17 cellular contexts compared by ENCODE assay signal in genomic region chr1:19369396-19370090, GRCh38. TPM values are rescaled to one million over a fixed set of nuclear protein-coding genes. Genes with fewer than 3 reads are reported as not detected.
DNase-seq lines count a peak whose midpoint lies in the region; ATAC-seq and TF ChIP-seq lines count a peak whose summit lies in the region.
"Had no signal": no experiment of that assay in that cellular context is flagged by ENCODE, and none has a peak within 500 bp of the region (broad histone marks: within the 10 kb centered on the region; RNA-seq: fewer than 3 reads in every experiment).

No MANE protein-coding gene starts in this region.

- H3K36me3 ChIP-seq in BLaER1 treated with 17β-estradiol and CSF1 and Interleukin-3, amounts not matched to agents 10 nM and 100 nM, result peaks cover 26 to 100% (median 72%) of the 10 kb centered on the region in 11 experiments
- H3K36me3 ChIP-seq in GM23338 (ENCODE audit: insufficient read depth) (no peaks in the 10 kb centered on the region), esophagus muscularis mucosa (peaks cover 0 to 36% (median 26%) of the 10 kb centered on the region in 4 donors)
- peaks cover 26% of the 10 kb centered on the region for H3K36me3 ChIP-seq in CD8-positive, alpha-beta T cell (ENCODE audit: insufficient read depth, low read length)
- H3K36me3 ChIP-seq: prostate gland had no signal

- H3K4me3 ChIP-seq in BLaER1 treated with 17β-estradiol and CSF1 and Interleukin-3, amounts not matched to agents 10 nM and 100 nM, result no peak overlapping the region
- H3K4me3 ChIP-seq in GM23338 (no peak overlapping the region), esophagus muscularis mucosa (no peak overlapping the region), lower leg skin (ENCODE audit: low read depth, poor library complexity, severe bottlenecking) (no peak overlapping the region)
- no peak overlapping the region for H3K4me3 ChIP-seq in CD8-positive, alpha-beta T cell (ENCODE audit: low read depth, low read length)
- H3K4me3 ChIP-seq: prostate gland had no signal

- H3K27me3 ChIP-seq in BLaER1 treated with 17β-estradiol and CSF1 and Interleukin-3, amounts not matched to agents 10 nM and 100 nM, result no peaks in the 10 kb centered on the region
- H3K27me3 ChIP-seq in GM23338 (ENCODE audit: insufficient read depth) (no peaks in the 10 kb centered on the region), esophagus muscularis mucosa (no peaks in the 10 kb centered on the region)
- no peaks in the 10 kb centered on the region for H3K27me3 ChIP-seq in CD8-positive, alpha-beta T cell (ENCODE audit: insufficient read depth, low read length)

- H3K9me3 Mint-ChIP-seq in GM23338, result no peaks in the 10 kb centered on the region
- H3K9me3 Mint-ChIP-seq in nephron progenitor cell, result no peaks in the 10 kb centered on the region
- no peaks in the 10 kb centered on the region for H3K9me3 Mint-ChIP-seq in CD8-positive, alpha-beta T cell
- no peaks in the 10 kb centered on the region for H3K9me3 Mint-ChIP-seq in Calu3 (ENCODE audit: low read depth, unreplicated experiment)

- H3K27ac ChIP-seq in BLaER1 treated with 17β-estradiol and CSF1 and Interleukin-3, amounts not matched to agents 10 nM and 100 nM, result peak overlapping the region in 1 of 11 experiments; percentile 17; a peak in 1 of 22 replicates
- H3K27ac ChIP-seq in GM23338 (ENCODE audit: low read depth), result no peak overlapping the region
- peak overlapping the region in 3 of 4 donors; percentile 17 to 42 (median 34) for H3K27ac ChIP-seq in esophagus muscularis mucosa (replicated peaks in 1 of 4)
- H3K27ac ChIP-seq in CD8-positive, alpha-beta T cell (ENCODE audit: low read depth, low read length), result no peak overlapping the region

- H3K9me2 ChIP-seq in GM23338 (ENCODE audit: insufficient read depth), result no peaks in the 10 kb centered on the region

- POLR2A ChIA-PET in CD8-positive, alpha-beta T cell (lab: Charles Lee), result interaction anchor here (1.5 kb wide), 1 partner anchor 275 kb away, joined by 3 read pairs; the partner anchor contains the start of gene NBL1

- CTCF ChIA-PET in CD8-positive, alpha-beta T cell (lab: Charles Lee), result interaction anchor here (0.6 to 1.2 kb wide), 2 partner anchors 22 to 1916 kb away, joined by 3 read pairs; no protein-coding TSS in a partner anchor
- CTCF ChIA-PET in Calu3 (lab: Charles Lee), result no interaction called here

- H3K4me1 Mint-ChIP-seq in GM23338, result peaks cover 2% of the 10 kb centered on the region; the same call in 2 of the 3 replicates
- H3K4me1 Mint-ChIP-seq in nephron progenitor cell, result peaks cover 25% of the 10 kb centered on the region
- peaks cover 57% of the 10 kb centered on the region for H3K4me1 Mint-ChIP-seq in CD8-positive, alpha-beta T cell (ENCODE audit: low read depth)
- H3K4me1 Mint-ChIP-seq in Calu3 (ENCODE audit: low read depth, unreplicated experiment), result peaks cover 7% of the 10 kb centered on the region

- H3K36me3 Mint-ChIP-seq in GM23338 (ENCODE audit: low read depth) (peaks cover 8% of the 10 kb centered on the region; the same call in 2 of the 3 replicates), nephron progenitor cell (ENCODE audit: low read depth) (peaks cover 7% of the 10 kb centered on the region), Calu3 (ENCODE audit: insufficient read depth, unreplicated experiment) (peaks cover 8% of the 10 kb centered on the region)
- H3K36me3 Mint-ChIP-seq in CD8-positive, alpha-beta T cell, result peaks cover 64% of the 10 kb centered on the region

- no peaks in the 10 kb centered on the region for H3F3A ChIP-seq in GM23338 (replicated peaks; ENCODE audit: low read depth)

- DNase-seq in GM23338 (ENCODE audit: low spot score), result no peak
- DNase-seq in esophagus muscularis mucosa (ENCODE audit: extremely low spot score), result no peak
- no peak for DNase-seq in nephron progenitor cell
- DNase-seq in CD8-positive, alpha-beta T cell, result no peak
- no peak for DNase-seq in lower leg skin (ENCODE audit: low spot score in 2 of 2)
- no peak for DNase-seq in Calu3
- DNase-seq: activated effector memory CD4-positive, alpha-beta T cell treated with Interleukin-2 at 50 U/mL for 16 hours; AML-193; dermis blood vessel endothelial cell; DMS153; hypothalamus; NCI-H146; NCI-H446 treated with DMSO at 0.1 percent for 48 hours; SIG-M5 had no signal

- TF ChIP-seq CTCF in GM23338 (conservative IDR thresholded peaks at IDR 0.05; ENCODE audit: low read depth in 2 of 2) (no peak), esophagus muscularis mucosa (IDR thresholded peaks at IDR 0.05) (no peak), nephron progenitor cell (IDR thresholded peaks at IDR 0.05) (no peak), lower leg skin (IDR thresholded peaks at IDR 0.05) (no peak), Calu3 (IDR thresholded peaks at IDR 0.05; ENCODE audit: unreplicated experiment) (no peak)
- TF ChIP-seq CTCF in CD8-positive, alpha-beta T cell (IDR thresholded peaks at IDR 0.05), result no peak

- intact Hi-C loops in esophagus muscularis mucosa (cut with DNase I), result no loop called here
- intact Hi-C loops in CD8-positive, alpha-beta T cell (cut with DNase I, micrococcal nuclease), result no loop called here
- intact Hi-C loops in lower leg skin (cut with DNase I; ENCODE audit: low total_unique reads), result no loop called here
- intact Hi-C loops in Calu3 (cut with micrococcal nuclease; ENCODE audit: unreplicated experiment), result no loop called here

- peak overlapping the region in 3 of 11 experiments; percentile 0 to 31 (median 30); a peak in 5 of 22 replicates for H3K9ac ChIP-seq in BLaER1 treated with 17β-estradiol and CSF1 and Interleukin-3, amounts not matched to agents 10 nM and 100 nM

- no peak overlapping the region for H3K4me3 Mint-ChIP-seq in GM23338
- H3K4me3 Mint-ChIP-seq in nephron progenitor cell, result no peak overlapping the region
- H3K4me3 Mint-ChIP-seq in CD8-positive, alpha-beta T cell, result no peak overlapping the region
- no peak overlapping the region for H3K4me3 Mint-ChIP-seq in Calu3 (ENCODE audit: low read depth, unreplicated experiment)

- H3K27ac Mint-ChIP-seq in GM23338 (peak overlapping the region; percentile 72; the same call in 1 of the 2 replicates), nephron progenitor cell (peak overlapping the region; percentile 94), Calu3 (ENCODE audit: unreplicated experiment) (no peak overlapping the region)
- H3K27ac Mint-ChIP-seq in CD8-positive, alpha-beta T cell, result no peak overlapping the region

- TF ChIP-seq EP300 in esophagus muscularis mucosa (IDR thresholded peaks at IDR 0.05), result no peak

- WGBS in esophagus muscularis mucosa, result 74% methylated on average over 15 of the region's 16 CpGs
- 37 to 38% methylated on average over 16 of the region's 16 CpGs for WGBS in lower leg skin, 2 donors

- BruUV-seq in Calu3 (replicated peaks; lab: Mats Ljungman, UMichigan), result no TSS peak

- H3K27me3 Mint-ChIP-seq in GM23338 (ENCODE audit: insufficient read depth, low read depth, poor library complexity) (peaks cover 8% of the 10 kb centered on the region), nephron progenitor cell (ENCODE audit: low read depth, poor library complexity) (peaks cover 2% of the 10 kb centered on the region), Calu3 (ENCODE audit: unreplicated experiment) (no peaks in the 10 kb centered on the region)
- no peaks in the 10 kb centered on the region for H3K27me3 Mint-ChIP-seq in CD8-positive, alpha-beta T cell (ENCODE audit: low read depth)

- no peak for TF ChIP-seq POLR2A in esophagus muscularis mucosa (IDR thresholded peaks at IDR 0.05; ENCODE audit: low read depth)
- no peak for TF ChIP-seq POLR2A in lower leg skin (IDR thresholded peaks at IDR 0.05)

- no peaks in the 10 kb centered on the region for H3K9me3 ChIP-seq in BLaER1 treated with 17β-estradiol and CSF1 and Interleukin-3, amounts not matched to agents 10 nM and 100 nM (replicated peaks in 1 of 11)
- no peaks in the 10 kb centered on the region for H3K9me3 ChIP-seq in esophagus muscularis mucosa
- H3K9me3 ChIP-seq in CD8-positive, alpha-beta T cell (ENCODE audit: low read length), result no peaks in the 10 kb centered on the region
- H3K9me3 ChIP-seq: prostate gland had no signal

- peaks cover 13 to 46% (median 32%) of the 10 kb centered on the region in 10 experiments; a peak in 19 of 20 replicates for H3K4me1 ChIP-seq in BLaER1 treated with 17β-estradiol and CSF1 and Interleukin-3, amounts not matched to agents 10 nM and 100 nM
- H3K4me1 ChIP-seq in GM23338 (ENCODE audit: insufficient read depth), result no peaks in the 10 kb centered on the region
- H3K4me1 ChIP-seq in esophagus muscularis mucosa, result peaks cover 48 to 86% (median 78%) of the 10 kb centered on the region in 4 donors
- H3K4me1 ChIP-seq in CD8-positive, alpha-beta T cell (ENCODE audit: insufficient read depth, low read length), result no peaks in the 10 kb centered on the region

- no peak for ATAC-seq in GM23338
- no peak for ATAC-seq in CD8-positive, alpha-beta T cell
- ATAC-seq in HG03439 (IDR thresholded peaks at IDR 0.05; ENCODE audit: unreplicated experiment), result no peak

- H4K20me1 ChIP-seq in BLaER1 treated with 17β-estradiol and CSF1 and Interleukin-3, amounts not matched to agents 10 nM and 100 nM, result peaks cover 18 to 100% (median 98%) of the 10 kb centered on the region in 11 experiments
- H4K20me1 ChIP-seq in GM23338 (replicated peaks; ENCODE audit: insufficient read depth), result peaks cover 38% of the 10 kb centered on the region

- no peak overlapping the region for H2AFZ ChIP-seq in GM23338

- H3K79me2 ChIP-seq in GM23338 (replicated peaks; ENCODE audit: insufficient read depth), result peaks cover 36% of the 10 kb centered on the region

- H3K4me2 ChIP-seq in BLaER1 treated with 17β-estradiol and CSF1 and Interleukin-3, amounts not matched to agents 10 nM and 100 nM, result peak overlapping the region in 9 of 11 experiments; percentile 26 to 71 (median 61); a peak in 16 of 22 replicates
- H3K4me2 ChIP-seq in GM23338, result no peak overlapping the region

TF ChIP-seq in GM23338, 12 proteins besides CTCF, POLR2A, EP300 and RAD21 (continues in another document):
- TF ChIP-seq EZH2 (IDR thresholded peaks at IDR 0.05; ENCODE audit: low read depth, unreplicated experiment) (no peak), ZNF114 (CRISPR knock-in tag; IDR thresholded peaks at IDR 0.05) (no peak), NANOG (IDR thresholded peaks at IDR 0.05; ENCODE audit: borderline replicate concordance) (no peak), CREB1 (CRISPR knock-in tag; IDR thresholded peaks at IDR 0.05; ENCODE audit: low read depth) (no peak), POLR2AphosphoS5 (IDR thresholded peaks at IDR 0.05; ENCODE audit: low read depth) (no peak)

RNA-seq across cellular contexts. Expression of gene SLC66A1, which starts 57.4 kb away (rescaled TPM):
- total RNA-seq in GM23338 (2014; rRNA removed; shearing (Covaris generic)), result 19.7 and 24.4 TPM in 2 replicates
- 6.9 and 8.6 TPM in 2 replicates for polyA plus RNA-seq in GM23338 (2016; fragmentation: Nextera tagmentation; extraction: Ambion mirVana)
- total RNA-seq in esophagus muscularis mucosa (10 to 100 TPM in 3 of 4 donors, 1 to 10 TPM in 1; 10.0 to 16.5 (median 11.3) TPM), lower leg skin (10 to 100 TPM; 17.9 to 22.4 (median 19.5) TPM), Calu3 (2022) (10.0 and 13.1 TPM in 2 replicates)
- 1 to 10 TPM; 1.3 to 2.1 TPM for total RNA-seq in CD8-positive, alpha-beta T cell

RNA-seq across cellular contexts. Expression of gene AKR7A2, which starts 57.6 kb away (rescaled TPM):
- 53.6 and 60.0 TPM in 2 replicates for total RNA-seq in GM23338 (2014; rRNA removed; shearing (Covaris generic))
- polyA plus RNA-seq in GM23338 (2016; fragmentation: Nextera tagmentation; extraction: Ambion mirVana), result 18.2 and 20.8 TPM in 2 replicates
- total RNA-seq in esophagus muscularis mucosa (10 to 100 TPM; 45.2 to 68.2 (median 59.6) TPM), lower leg skin (100 to 1,000 TPM in 1 of 4 donors, 10 to 100 TPM in 3; 84.1 to 132 (median 89.6) TPM), Calu3 (2022) (25.7 and 26.3 TPM in 2 replicates)
- total RNA-seq in CD8-positive, alpha-beta T cell, result 1 to 10 TPM; 7.9 to 8.1 TPM

Comparison
In these comparisons a context has a peak if more than half of its experiments do, and no peak if none do; other contexts are left out.
1. H3K27ac ChIP-seq: peak in esophagus muscularis mucosa (3 of 4); none in GM23338 (single experiment) and CD8-positive, alpha-beta T cell (single experiment).
2. H3K27ac Mint-ChIP-seq: peak in GM23338 (single experiment) and nephron progenitor cell (single experiment); none in CD8-positive, alpha-beta T cell (single experiment) and Calu3 (single experiment).